1 cellular context compared by ENCODE assay signal in genomic region chr17:6145946-6146345, GRCh38.
TF ChIP-seq lines count a peak whose summit lies in the region.

No MANE protein-coding gene starts in this region.

TF ChIP-seq in GM23338, 12 proteins besides CTCF, POLR2A, EP300 and RAD21 (continued from another document):
- TF ChIP-seq ETS1 (IDR thresholded peaks at IDR 0.05) (no peak), ZNF462 (CRISPR knock-in tag; IDR thresholded peaks at IDR 0.05) (no peak), ZNF331 (CRISPR knock-in tag; IDR thresholded peaks at IDR 0.05; ENCODE audit: low read depth) (no peak), NANOG (IDR thresholded peaks at IDR 0.05; ENCODE audit: borderline replicate concordance) (no peak), ZNF114 (CRISPR knock-in tag; IDR thresholded peaks at IDR 0.05) (no peak)
TF ChIP-seq in GM23338: peak in this region for 0.
